40 cellular contexts compared by ENCODE assay signal in genomic region chr5:158477214-158477613, GRCh38.
"Had no signal": no experiment of that assay in that cellular context is flagged by ENCODE, and none has a peak within 500 bp of the region (broad histone marks: within the 10 kb centered on the region; RNA-seq: fewer than 3 reads in every experiment).

No MANE protein-coding gene starts in this region.

- H3K9me3 Mint-ChIP-seq: activated naive CD4-positive, alpha-beta T cell treated with anti-CD3 and anti-CD28 coated beads for 36 hours; activated naive CD4-positive, alpha-beta T cell treated with anti-CD3 and anti-CD28 coated beads, Interleukin-2, amount 10 ng/mL, durations not matched to agents 7 days and 5 days; activated naive CD4-positive, alpha-beta T cell treated with anti-CD3 and anti-CD28 coated beads, Interleukin-2, amount 50 U/mL, for 24 hours; activated naive CD8-positive, alpha-beta T cell treated with anti-CD3 and anti-CD28 coated beads for 36 hours; activated T-cell treated with anti-CD3 and anti-CD28 coated beads, Interleukin-2, amount 50 U/mL, for 24 hours; activated T-cell treated with anti-CD3 and anti-CD28 coated beads, Interleukin-2, amount 50 U/mL, for 4 hours; activated T-helper 1 cell treated with anti-CD3 and anti-CD28 coated beads, Interleukin-12 subunit alpha, Interleukin-12 subunit beta, Interleukin-2, Interleukin-4 antibody, amounts not matched to agents 30 ng/mL and 10 ng/mL and 1 ng/mL, durations not matched to agents 14 hours and 24 hours and 36 hours; activated T-helper 17 cell treated with anti-CD3 and anti-CD28 coated beads, Interleukin-2, amount 50 U/mL, for 72 hours; activated T-helper 2 cell treated with anti-CD3 and anti-CD28 coated beads, Interferon-gamma antibody, Interleukin-2, Interleukin-4, amounts not matched to agents 10 μg/mL and 5 μg/mL and 100 μg/mL, durations not matched to agents 14 hours and 24 hours and 36 hours; central memory CD8-positive, alpha-beta T cell had no signal

- H3K36me3 Mint-ChIP-seq: activated naive CD4-positive, alpha-beta T cell treated with anti-CD3 and anti-CD28 coated beads, Interleukin-2, amount 10 ng/mL, durations not matched to agents 7 days and 5 days; activated naive CD4-positive, alpha-beta T cell treated with anti-CD3 and anti-CD28 coated beads, Interleukin-2, amount 50 U/mL, for 24 hours; activated naive CD4-positive, alpha-beta T cell treated with anti-CD3 and anti-CD28 coated beads, Interleukin-2, amount 50 U/mL, for 72 hours; activated naive CD8-positive, alpha-beta T cell; activated naive CD8-positive, alpha-beta T cell treated with anti-CD3 and anti-CD28 coated beads for 36 hours; activated naive CD8-positive, alpha-beta T cell treated with anti-CD3 and anti-CD28 coated beads, Interleukin-2, amount 10 ng/mL, durations not matched to agents 7 days and 5 days; brain had no signal

- DNase-seq: activated effector memory CD4-positive, alpha-beta T cell treated with anti-CD3 and anti-CD28 coated beads, Interleukin-2, amount 50 U/mL, for 16 hours; activated effector memory CD4-positive, alpha-beta T cell treated with Interleukin-2 at 50 U/mL for 16 hours; activated gamma-delta T cell; activated gamma-delta T cell treated with Interleukin-2 at 50 U/mL for 16 hours; activated naive CD4-positive, alpha-beta T cell; activated naive CD4-positive, alpha-beta T cell treated with anti-CD3 and anti-CD28 coated beads for 36 hours; activated naive CD4-positive, alpha-beta T cell treated with anti-CD3 and anti-CD28 coated beads, Interleukin-2, amount 10 ng/mL, durations not matched to agents 7 days and 5 days; activated naive CD4-positive, alpha-beta T cell treated with anti-CD3 and anti-CD28 coated beads, Interleukin-2, amount 50 U/mL, for 16 hours; activated naive CD4-positive, alpha-beta T cell treated with Interleukin-2 at 50 U/mL for 16 hours; activated naive CD8-positive, alpha-beta T cell treated with anti-CD3 and anti-CD28 coated beads for 36 hours; activated naive CD8-positive, alpha-beta T cell treated with anti-CD3 and anti-CD28 coated beads, Interleukin-2, amount 10 ng/mL, durations not matched to agents 7 days and 5 days; activated naive CD8-positive, alpha-beta T cell treated with anti-CD3 and anti-CD28 coated beads, Interleukin-2, amount 50 U/mL, for 24 hours; activated T-cell treated with anti-CD3 and anti-CD28 coated beads, Interleukin-2, amount 50 U/mL, for 1 hour; activated T-cell treated with anti-CD3 and anti-CD28 coated beads, Interleukin-2, amount 50 U/mL, for 24 hours; activated T-cell treated with anti-CD3 and anti-CD28 coated beads, Interleukin-2, amount 50 U/mL, for 4 hours; activated T-cell treated with anti-CD3 and anti-CD28 coated beads, Interleukin-2, amount 50 U/mL, for 48 hours; activated T-cell treated with anti-CD3 and anti-CD28 coated beads, Interleukin-2, amount 50 U/mL, for 72 hours; adrenal gland; amniotic stem cell; amygdala; anterior cingulate cortex; aorta; body of pancreas; brain microvascular endothelial cell; caudate nucleus; central memory CD4-positive, alpha-beta T cell; cerebellar nuclear complex had no signal

- FAIRE-seq: astrocyte, bronchial epithelial cell had no signal

- H3K36me3 ChIP-seq: adrenal gland, ascending aorta, brain microvascular endothelial cell, breast epithelium, cardiac muscle cell had no signal

- H3K4me3 Mint-ChIP-seq: activated naive CD4-positive, alpha-beta T cell treated with anti-CD3 and anti-CD28 coated beads for 36 hours; activated naive CD4-positive, alpha-beta T cell treated with anti-CD3 and anti-CD28 coated beads, Interleukin-2, amount 10 ng/mL, durations not matched to agents 7 days and 5 days; activated naive CD4-positive, alpha-beta T cell treated with anti-CD3 and anti-CD28 coated beads, Interleukin-2, amount 50 U/mL, for 24 hours; activated naive CD8-positive, alpha-beta T cell; activated naive CD8-positive, alpha-beta T cell treated with anti-CD3 and anti-CD28 coated beads for 36 hours; activated naive CD8-positive, alpha-beta T cell treated with anti-CD3 and anti-CD28 coated beads, Interleukin-2, amount 10 ng/mL, durations not matched to agents 7 days and 5 days; activated naive CD8-positive, alpha-beta T cell treated with anti-CD3 and anti-CD28 coated beads, Interleukin-2, amount 50 U/mL, for 24 hours; activated T-cell treated with anti-CD3 and anti-CD28 coated beads, Interleukin-2, amount 50 U/mL, for 24 hours; activated T-cell treated with anti-CD3 and anti-CD28 coated beads, Interleukin-2, amount 50 U/mL, for 4 hours; activated T-cell treated with anti-CD3 and anti-CD28 coated beads, Interleukin-2, amount 50 U/mL, for 72 hours; activated T-helper 1 cell treated with anti-CD3 and anti-CD28 coated beads, Interleukin-12 subunit alpha, Interleukin-12 subunit beta, Interleukin-2, Interleukin-4 antibody, amounts not matched to agents 30 ng/mL and 10 ng/mL and 1 ng/mL, durations not matched to agents 14 hours and 24 hours and 36 hours; activated T-helper 17 cell treated with anti-CD3 and anti-CD28 coated beads, Interleukin-2, amount 50 U/mL, for 72 hours; brain; central memory CD8-positive, alpha-beta T cell had no signal

- H3K27ac Mint-ChIP-seq: activated naive CD4-positive, alpha-beta T cell treated with anti-CD3 and anti-CD28 coated beads for 36 hours; activated naive CD4-positive, alpha-beta T cell treated with anti-CD3 and anti-CD28 coated beads, Interleukin-2, amount 10 ng/mL, durations not matched to agents 7 days and 5 days; activated naive CD4-positive, alpha-beta T cell treated with anti-CD3 and anti-CD28 coated beads, Interleukin-2, amount 50 U/mL, for 24 hours; activated naive CD4-positive, alpha-beta T cell treated with anti-CD3 and anti-CD28 coated beads, Interleukin-2, amount 50 U/mL, for 72 hours; activated naive CD8-positive, alpha-beta T cell; activated naive CD8-positive, alpha-beta T cell treated with anti-CD3 and anti-CD28 coated beads for 36 hours; activated naive CD8-positive, alpha-beta T cell treated with anti-CD3 and anti-CD28 coated beads, Interleukin-2, amount 10 ng/mL, durations not matched to agents 7 days and 5 days; activated naive CD8-positive, alpha-beta T cell treated with anti-CD3 and anti-CD28 coated beads, Interleukin-2, amount 50 U/mL, for 24 hours; activated T-cell treated with anti-CD3 and anti-CD28 coated beads, Interleukin-2, amount 50 U/mL, for 24 hours; activated T-cell treated with anti-CD3 and anti-CD28 coated beads, Interleukin-2, amount 50 U/mL, for 72 hours; activated T-helper 1 cell treated with anti-CD3 and anti-CD28 coated beads, Interleukin-12 subunit alpha, Interleukin-12 subunit beta, Interleukin-2, Interleukin-4 antibody, amounts not matched to agents 30 ng/mL and 10 ng/mL and 1 ng/mL, durations not matched to agents 14 hours and 24 hours and 36 hours; activated T-helper 17 cell treated with anti-CD3 and anti-CD28 coated beads, Interleukin-2, amount 50 U/mL, for 72 hours; activated T-helper 2 cell treated with anti-CD3 and anti-CD28 coated beads, Interferon-gamma antibody, Interleukin-2, Interleukin-4, amounts not matched to agents 10 μg/mL and 5 μg/mL and 100 μg/mL, durations not matched to agents 14 hours and 24 hours and 36 hours had no signal

- H3K9me3 ChIP-seq: adrenal gland, ascending aorta, body of pancreas, breast epithelium had no signal

- H3K4me1 Mint-ChIP-seq: activated naive CD4-positive, alpha-beta T cell treated with anti-CD3 and anti-CD28 coated beads, Interleukin-2, amount 10 ng/mL, durations not matched to agents 7 days and 5 days; activated naive CD4-positive, alpha-beta T cell treated with anti-CD3 and anti-CD28 coated beads, Interleukin-2, amount 50 U/mL, for 24 hours; activated naive CD8-positive, alpha-beta T cell treated with anti-CD3 and anti-CD28 coated beads, Interleukin-2, amount 10 ng/mL, durations not matched to agents 7 days and 5 days; activated T-helper 17 cell treated with anti-CD3 and anti-CD28 coated beads, Interleukin-2, amount 50 U/mL, for 72 hours; brain; central memory CD8-positive, alpha-beta T cell had no signal

- ATAC-seq: activated naive CD4-positive, alpha-beta T cell treated with anti-CD3 and anti-CD28 coated beads, Interleukin-2, amount 50 U/mL, for 72 hours; activated naive CD8-positive, alpha-beta T cell treated with anti-CD3 and anti-CD28 coated beads, Interleukin-2, amount 50 U/mL, for 24 hours; activated T-cell treated with anti-CD3 and anti-CD28 coated beads, Interleukin-2, amount 50 U/mL, for 4 hours; activated T-cell treated with anti-CD3 and anti-CD28 coated beads, Interleukin-2, amount 50 U/mL, for 72 hours; activated T-helper 17 cell treated with anti-CD3 and anti-CD28 coated beads, Interleukin-2, amount 50 U/mL, for 72 hours; body of pancreas had no signal

- H3K4me1 ChIP-seq: adrenal gland, ascending aorta, breast epithelium had no signal

- H3K27me3 ChIP-seq: adrenal gland, ascending aorta, body of pancreas, brain microvascular endothelial cell, breast epithelium, cardiac muscle cell had no signal

- H3K27ac ChIP-seq: adrenal gland, ascending aorta, body of pancreas, brain microvascular endothelial cell, breast epithelium, cardiac muscle cell had no signal

- H3K27me3 Mint-ChIP-seq: activated naive CD4-positive, alpha-beta T cell treated with anti-CD3 and anti-CD28 coated beads, Interleukin-2, amount 50 U/mL, for 24 hours; activated naive CD8-positive, alpha-beta T cell treated with anti-CD3 and anti-CD28 coated beads for 36 hours; activated naive CD8-positive, alpha-beta T cell treated with anti-CD3 and anti-CD28 coated beads, Interleukin-2, amount 10 ng/mL, durations not matched to agents 7 days and 5 days; activated naive CD8-positive, alpha-beta T cell treated with anti-CD3 and anti-CD28 coated beads, Interleukin-2, amount 50 U/mL, for 24 hours; activated T-cell treated with anti-CD3 and anti-CD28 coated beads, Interleukin-2, amount 50 U/mL, for 24 hours had no signal

- H3K4me3 ChIP-seq: adrenal gland, ascending aorta, body of pancreas, breast epithelium, cardiac muscle cell had no signal
